ENCODE assay signal across 8 cellular contexts in the genomic region with DNA sequence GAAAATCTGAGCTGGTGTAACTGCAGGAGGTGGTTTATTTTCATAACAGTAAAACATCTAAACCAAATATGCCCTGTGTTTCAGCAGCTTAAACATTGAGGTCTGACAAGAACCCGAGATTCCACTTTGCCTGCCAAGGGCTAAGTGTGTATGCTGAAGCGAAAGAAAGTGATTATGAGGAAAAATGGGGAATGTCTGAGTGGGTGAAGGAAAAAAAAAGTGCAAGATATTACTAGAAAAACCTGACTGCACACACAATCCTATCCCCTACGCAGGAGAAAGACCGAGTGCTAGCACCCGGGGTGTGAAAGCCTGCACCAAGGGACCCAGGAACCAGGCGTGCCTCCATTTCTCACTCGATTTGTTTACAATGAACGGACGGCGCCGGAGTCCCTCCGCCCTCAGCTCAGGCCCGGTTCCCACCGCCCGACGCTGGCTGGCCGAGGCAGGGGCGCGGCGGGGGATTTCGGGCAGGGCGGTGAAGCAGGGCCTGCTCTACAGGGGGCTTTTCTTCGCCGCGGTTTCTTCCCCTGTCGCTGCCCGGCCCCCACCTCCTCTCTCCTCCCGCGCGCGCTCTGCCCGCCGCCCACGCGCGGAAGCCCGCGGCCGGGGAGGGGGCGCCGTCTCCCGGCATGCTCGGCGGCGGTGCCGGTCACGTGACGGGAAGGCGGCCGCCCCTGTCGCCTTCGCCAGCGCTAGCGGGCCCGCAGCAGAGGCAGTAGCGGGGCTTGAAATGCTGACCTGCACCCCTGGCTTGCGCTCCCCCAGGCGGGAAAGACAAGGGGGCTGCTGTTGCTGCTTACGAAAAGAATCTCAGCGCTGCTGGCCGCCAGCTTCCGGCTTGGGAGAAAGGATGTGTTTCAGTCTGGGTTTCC. TPM values are rescaled to one million over a fixed set of nuclear protein-coding genes. Genes with fewer than 3 reads are reported as not detected.
DNase-seq lines count a peak whose midpoint lies in the region; ATAC-seq, FAIRE-seq and TF ChIP-seq lines count a peak whose summit lies in the region.

No MANE protein-coding gene starts in this region.

- H3K4ac ChIP-seq in H1 (replicated peaks; ENCODE audit: insufficient read length, low read depth, low read length): peak overlapping the region; percentile 78

- H3K27me3 ChIP-seq in H1 (replicated peaks in 1 of 4; ENCODE audit: control insufficient read depth in 3 of 4, extremely low read depth in 1 of 4, insufficient read depth in 3 of 4, low read length in 3 of 4): no peaks in the 10 kb centered on the region

- peak in 1 of 2 experiments; percentile 75; a peak in 1 of 3 replicates for TF ChIP-seq POLR2A in H1 (IDR thresholded peaks at IDR 0.05; ENCODE audit: control extremely low read depth in 1 of 2, low read depth in 2 of 2, low read length in 2 of 2)

- no peak overlapping the region for H3K23ac ChIP-seq in H1 (ENCODE audit: insufficient read length)

- POLR2A ChIA-PET in AG04449 (lab: Yijun Ruan, JAX) (interaction anchor here (0.7 to 1.1 kb wide), 5 partner anchors 10 to 75 kb away, joined by 3 read pairs; no protein-coding TSS in a partner anchor), H1 (lab: Charles Lee; ENCODE audit: partially characterized antibody) (interaction anchor here (0.7 to 1.6 kb wide), 5 partner anchors 11 to 48 kb away, joined by 3 to 5 read pairs (median 4); no protein-coding TSS in a partner anchor)

- no peak for TF ChIP-seq RAD21 in H1 (IDR thresholded peaks at IDR 0.05 in 1 of 2, conservative IDR thresholded peaks at IDR 0.05 in 1 of 2; ENCODE audit: low read depth in 2 of 2, low read length in 2 of 2)

- WGBS in H1 (ENCODE audit: extremely low coverage in 1 of 2, insufficient coverage in 1 of 2, insufficient read length in 1 of 2, insufficient replicate concordance in 2 of 2, low coverage in 1 of 2, low lambda C conversion rate in 2 of 2, missing lambda C conversion rate in 1 of 2), 2 experiments: 8% methylated on average over 41 of the region's 62 CpGs; no CpG with 5 or more reads in 1 of the 2 experiments

- TF ChIP-seq CTCF in AG04449 (IDR thresholded peaks at IDR 0.05; ENCODE audit: insufficient read depth, low read length, missing control alignments): no peak
- TF ChIP-seq CTCF in H1 (IDR thresholded peaks at IDR 0.05; ENCODE audit: control extremely low read depth in 1 of 3, insufficient read depth in 1 of 3, low read depth in 1 of 3, low read length in 3 of 3): no peak

- H2BK20ac ChIP-seq in H1 (ENCODE audit: low read length): no peak overlapping the region

- peak overlapping the region; percentile 96 for H2AFZ ChIP-seq in H1 (ENCODE audit: low read length)

- H2BK12ac ChIP-seq in H1 (ENCODE audit: low read depth, low read length): peak overlapping the region; percentile 96; the same call in 1 of the 2 replicates

- no peak overlapping the region for H4K91ac ChIP-seq in H1 (replicated peaks; ENCODE audit: insufficient read length, low read length)

- no peaks in the 10 kb centered on the region for H3K36me3 ChIP-seq in H1 (ENCODE audit: control insufficient read depth in 2 of 4, insufficient read depth in 4 of 4, low read length in 3 of 4)

- peak overlapping the region; percentile 92; the same call in 1 of the 2 replicates for H4K8ac ChIP-seq in H1 (ENCODE audit: extremely low read depth, insufficient read depth, low read length)

- no peaks in the 10 kb centered on the region; the same call in 1 of the 2 replicates for H3K23me2 ChIP-seq in H1 (ENCODE audit: low read depth, low read length)

- peak overlapping the region; percentile 63 to 78 (median 76); a peak in 6 of 7 replicates for H3K9ac ChIP-seq in H1 (replicated peaks in 1 of 4; ENCODE audit: extremely low read depth in 1 of 4, low read depth in 3 of 4, low read length in 3 of 4)

- no peak for FAIRE-seq in H1 (lab: Jason Lieb, UNC)

- peak overlapping the region; percentile 61; the same call in 1 of the 2 replicates for H3K27ac ChIP-seq in H1 (ENCODE audit: low read depth, low read length)

- H3K56ac ChIP-seq in H1 (replicated peaks; ENCODE audit: insufficient read length, low read depth, low read length): peak overlapping the region; percentile 67

- H2BK5ac ChIP-seq in H1 (ENCODE audit: low read depth, low read length): peak overlapping the region; percentile 88; the same call in 1 of the 2 replicates

- CTCF ChIA-PET in AG04449 (lab: Yijun Ruan, JAX) (interaction anchor here (1.0 to 2.4 kb wide), 3 partner anchors 9 to 15 kb away, joined by 3 to 7 read pairs (median 6); no protein-coding TSS in a partner anchor), H1 (lab: Charles Lee; ENCODE audit: partially characterized antibody) (interaction anchor here (0.7 to 3.4 kb wide), 4 partner anchors 9 to 77 kb away, joined by 3 to 14 read pairs (median 3); no protein-coding TSS in a partner anchor)

- DNase-seq in AG04449 (ENCODE audit: low read depth, low spot score): peak; percentile 67
- DNase-seq in NCI-H748 (lab: John Stamatoyannopoulos, UW; ENCODE audit: unreplicated experiment): peak; percentile 77
- peak; percentile 65 to 69 for DNase-seq in activated CD8-positive, alpha-beta memory T cell treated with anti-CD3 and anti-CD28 coated beads for 4 hours (ENCODE audit: low read depth in 2 of 2)
- peak in 1 of 2 experiments; percentile 82 for DNase-seq in H1 (ENCODE audit: low read depth in 1 of 2, low spot score in 2 of 2)
- peak; percentile 93 for DNase-seq in mesenteric fat pad (ENCODE audit: low spot score)
- DNase-seq in stimulated activated CD8-positive, alpha-beta memory T cell treated with anti-CD3 and anti-CD28 coated beads, Interleukin-15, amount 100 ng/mL, for 1 hour (ENCODE audit: low read depth): peak; percentile 61

- H2BK15ac ChIP-seq in H1 (ENCODE audit: low read length): no peak overlapping the region; the same call in 1 of the 2 replicates

- no peak overlapping the region for H2AK5ac ChIP-seq in H1 (ENCODE audit: low read depth, low read length)

- no peak for TF ChIP-seq EP300 in H1 (IDR thresholded peaks at IDR 0.05; ENCODE audit: borderline replicate concordance in 1 of 2, low read depth in 2 of 2, low read length in 2 of 2)

- no peaks in the 10 kb centered on the region for H3K79me1 ChIP-seq in H1 (ENCODE audit: low read depth, low read length)

- H3K79me2 ChIP-seq in H1 (ENCODE audit: control insufficient read depth in 1 of 2, insufficient read depth in 2 of 2, low read length in 2 of 2): no peaks in the 10 kb centered on the region

- no peak overlapping the region for H3K14ac ChIP-seq in H1 (ENCODE audit: insufficient read length)

- peak overlapping the region; percentile 84 for H4K5ac ChIP-seq in H1 (ENCODE audit: insufficient read length, low read depth, low read length)

- H3K18ac ChIP-seq in H1 (ENCODE audit: extremely low read depth, low read length): peak overlapping the region; percentile 75

- H2BK120ac ChIP-seq in H1 (replicated peaks; ENCODE audit: low read depth, low read length): no peak overlapping the region

- H3K9me3 ChIP-seq in H1 (ENCODE audit: insufficient read depth in 2 of 2, low read depth in 1 of 2, low read length in 1 of 2): no peaks in the 10 kb centered on the region

- peak overlapping the region; percentile 57 to 75 for H3K4me2 ChIP-seq in H1 (ENCODE audit: insufficient read depth in 1 of 2, low read depth in 2 of 2, low read length in 2 of 2)

- no peaks in the 10 kb centered on the region for H4K20me1 ChIP-seq in H1 (replicated peaks in 1 of 2; ENCODE audit: control insufficient read depth in 1 of 2, insufficient read depth in 2 of 2, low read length in 2 of 2)

- ATAC-seq in GM18858 (IDR thresholded peaks at IDR 0.05; ENCODE audit: unreplicated experiment): peak; percentile 58
- ATAC-seq in HG03097 (IDR thresholded peaks at IDR 0.05; ENCODE audit: low FRiP score, unreplicated experiment): peak; percentile 75

- H3K4me3 ChIP-seq in AG04449 (ENCODE audit: low read depth, low read length): peak overlapping the region; percentile 62
- H3K4me3 ChIP-seq in H1 (ENCODE audit: extremely low read depth in 1 of 4, insufficient read depth in 2 of 4, low read depth in 3 of 4, low read length in 4 of 4): peak overlapping the region; percentile 33 to 64 (median 42); a peak in 7 of 8 replicates

- peaks cover 4 to 11% (median 7%) of the 10 kb centered on the region in 4 experiments; a peak in 4 of 7 replicates for H3K4me1 ChIP-seq in H1 (replicated peaks in 1 of 4; ENCODE audit: control insufficient read depth in 3 of 4, insufficient read depth in 4 of 4, low read length in 3 of 4)

TF ChIP-seq in H1, 55 proteins besides CTCF, POLR2A, EP300 and RAD21 (continues in another document):
- TF ChIP-seq JUND (IDR thresholded peaks at IDR 0.05; ENCODE audit: low read length): no peak
- TF ChIP-seq BRCA1 (IDR thresholded peaks at IDR 0.05; ENCODE audit: low read depth, low read length): no peak
- peak; percentile 76 for TF ChIP-seq PHF8 (conservative IDR thresholded peaks at IDR 0.05; ENCODE audit: low read depth, low read length)
- TF ChIP-seq TBP (IDR thresholded peaks at IDR 0.05; ENCODE audit: low read depth, low read length): no peak
- peak; percentile 58; the same call in 1 of the 2 replicates for TF ChIP-seq YY1 (IDR thresholded peaks at IDR 0.05; ENCODE audit: low read depth, low read length)
- TF ChIP-seq TEAD4 (IDR thresholded peaks at IDR 0.05; ENCODE audit: low read depth, low read length): no peak
- no peak for TF ChIP-seq SRF (IDR thresholded peaks at IDR 0.05; ENCODE audit: low read depth, low read length)
- TF ChIP-seq NANOG (IDR thresholded peaks at IDR 0.05; ENCODE audit: insufficient read depth, low read depth, low read length, poor library complexity, severe bottlenecking): no peak
- TF ChIP-seq TAF7 (optimal IDR thresholded peaks at IDR 0.05; ENCODE audit: borderline replicate concordance, low read depth, low read length): peak; percentile 56
- TF ChIP-seq GABPA (IDR thresholded peaks at IDR 0.05; ENCODE audit: borderline replicate concordance, insufficient read depth, low read length): no peak
- peak; percentile 73 for TF ChIP-seq BACH1 (IDR thresholded peaks at IDR 0.05; ENCODE audit: low read length)
- no peak for TF ChIP-seq SIX5 (IDR thresholded peaks at IDR 0.05; ENCODE audit: low read depth, low read length)
- no peak for TF ChIP-seq CHD1 (IDR thresholded peaks at IDR 0.05; ENCODE audit: low read depth, low read length)
- TF ChIP-seq SP2 (IDR thresholded peaks at IDR 0.05; ENCODE audit: low read length): no peak
- TF ChIP-seq ASH2L (IDR thresholded peaks at IDR 0.05; ENCODE audit: low read length): peak; percentile 67

RNA-seq across cellular contexts. Expression of gene ITPKB, which starts 35.9 kb away (rescaled TPM):
- 4.2 and 4.8 TPM in 2 replicates for total RNA-seq in H1 (2021; fragmentation: NEBNext Ultra II Directional; extraction: Animal tissue kit (Norgen Biotek cat#: 25700))
- polyA plus RNA-seq in H1 (2011; rRNA removed): 1.7 and 2.0 TPM in 2 replicates
- 1.9 TPM for polyA plus RNA-seq in H1 (2011; cell fraction: cytosol; rRNA removed)
- 3.6 TPM for polyA plus RNA-seq in H1 (2011; cell fraction: nucleus; rRNA removed)
- polyA plus RNA-seq in H1 (2012, experiment 1 of 2): 3.0 to 3.4 TPM (median 3.2 TPM) in 4 replicates
- polyA plus RNA-seq in H1 (2012, experiment 2 of 2): 3.4 TPM
- 2.3 TPM for polyA plus RNA-seq in H1 (2013, experiment 1 of 2)
- polyA plus RNA-seq in H1 (2013, experiment 2 of 2): 2.4 TPM
- polyA minus RNA-seq in H1 (2011; rRNA and poly(A)+ RNA removed): 3.7 and 4.3 TPM in 2 replicates
- 4.2 TPM for polyA minus RNA-seq in H1 (2011; cell fraction: cytosol; rRNA and poly(A)+ RNA removed)
- 6.3 TPM for polyA minus RNA-seq in H1 (2011; cell fraction: nucleus; rRNA and poly(A)+ RNA removed)
- 34.9 TPM for total RNA-seq in mesenteric fat pad
